ENCODE assay signal across 3 cellular contexts in the genomic region with DNA sequence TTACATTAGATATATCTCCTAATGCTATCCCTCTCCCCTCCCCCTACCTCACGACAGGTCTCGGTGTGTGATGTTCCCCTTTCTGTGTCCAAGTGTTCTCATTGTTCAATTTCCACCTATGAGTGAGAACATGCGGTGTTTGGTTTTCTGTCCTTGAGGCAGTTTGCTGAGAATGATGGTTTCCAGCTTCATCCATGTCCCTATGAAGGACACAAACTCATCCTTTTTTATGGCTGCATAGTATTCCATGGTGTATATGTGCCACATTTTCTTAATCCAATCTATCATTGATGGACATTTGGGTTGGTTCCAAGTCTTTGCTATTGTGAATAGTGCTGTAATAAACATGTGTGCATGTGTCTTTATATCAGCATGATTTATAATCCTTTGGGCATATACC. TPM values are rescaled to one million over a fixed set of nuclear protein-coding genes. Genes with fewer than 3 reads are reported as not detected.
DNase-seq lines count a peak whose midpoint lies in the region; ATAC-seq, FAIRE-seq and TF ChIP-seq lines count a peak whose summit lies in the region.
"Not testable (repeated sequence)": the region's sequence is repeated elsewhere in the genome, so short reads cannot be mapped to it uniquely, and the experiment has no call there.

No MANE protein-coding gene starts in this region.

- H3K36me3 ChIP-seq in HEK293 (ENCODE audit: control insufficient read depth in 2 of 2, insufficient read depth in 1 of 2, low read length in 2 of 2); K562 (ENCODE audit: control insufficient read depth, insufficient read depth, low read length): not testable (repeated sequence)

- CTCF ChIA-PET in HEK293 (lab: Yijun Ruan, JAX), result interaction anchor here (1.2 kb wide), 1 partner anchor 17 kb away, joined by 4 read pairs; no protein-coding TSS in a partner anchor
- CTCF ChIA-PET in K562 (lab: Yijun Ruan, JAX; ENCODE audit: low intra/inter-chr PET ratio), result not testable (repeated sequence)

- not testable (repeated sequence) for H3K27ac ChIP-seq in HEK293 (ENCODE audit: extremely low read depth, low read depth, low read length); K562 (ENCODE audit: extremely low read depth, low read depth, low read length)

- TF ChIP-seq POLR2A in K562 (conservative IDR thresholded peaks at IDR 0.05), result not testable (repeated sequence)

- not testable (repeated sequence) for H3K79me2 ChIP-seq in K562 (ENCODE audit: control insufficient read depth, insufficient read depth, low read length)

- H3K4me2 ChIP-seq in K562 (ENCODE audit: insufficient read depth, low read length), result not testable (repeated sequence)

- not testable (repeated sequence) for H3K4me1 ChIP-seq in HEK293 (ENCODE audit: control insufficient read depth, insufficient read depth, low read length); K562 (replicated peaks in 1 of 2; ENCODE audit: control insufficient read depth in 2 of 2, insufficient read depth in 2 of 2, low read length in 2 of 2)

- not testable (repeated sequence) for H3K27me3 ChIP-seq in K562 (ENCODE audit: control insufficient read depth in 2 of 2, insufficient read depth in 2 of 2, low read length in 2 of 2)

- H3K9me1 ChIP-seq in K562 (ENCODE audit: control insufficient read depth, insufficient read depth, low read length), result not testable (repeated sequence)

- TF ChIP-seq EP300 in K562 (IDR thresholded peaks at IDR 0.05; ENCODE audit: low read length), result not testable (repeated sequence)

- POLR2A ChIA-PET in HEK293 (lab: Yijun Ruan, JAX); K562 (lab: Yijun Ruan, JAX): not testable (repeated sequence)

- intact Hi-C loops in K562 (cut with micrococcal nuclease), result not testable (repeated sequence)

- H3K9me3 ChIP-seq in HEK293 (ENCODE audit: control insufficient read depth, insufficient read depth, low read depth, low read length); K562 (replicated peaks; ENCODE audit: control insufficient read depth, insufficient read depth, low read depth, low read length): not testable (repeated sequence)

- H3K4me3 ChIP-seq in HEK293 (ENCODE audit: low read depth, low read length); K562: not testable (repeated sequence)

- ATAC-seq in SK-N-SH treated with all-trans-retinoic acid at 6 μM for 48 hours, K562: not testable (repeated sequence)

- TF ChIP-seq RAD21 in K562 (CRISPR knock-in tag; conservative IDR thresholded peaks at IDR 0.05 in 1 of 2, IDR thresholded peaks at IDR 0.05 in 1 of 2), result not testable (repeated sequence)

- WGBS in K562 (ENCODE audit: insufficient coverage, low coverage, missing lambda C conversion rate), result no CpG with 5 or more reads among the region's 3 CpGs

- not testable (repeated sequence) for H4K20me1 ChIP-seq in K562 (replicated peaks; ENCODE audit: control insufficient read depth, insufficient read depth, low read length)

- TF ChIP-seq CTCF in HEK293 (tag by site-specific recombination; IDR thresholded peaks at IDR 0.05); K562 (IDR thresholded peaks at IDR 0.05 in 2 of 3, conservative IDR thresholded peaks at IDR 0.05 in 1 of 3; ENCODE audit: insufficient read depth in 2 of 3, low read depth in 1 of 3, low read length in 3 of 3): not testable (repeated sequence)

- not testable (repeated sequence) for H2AFZ ChIP-seq in K562 (ENCODE audit: low read depth, low read length)

- in situ Hi-C loops in K562 (cut with MboI), result not testable (repeated sequence)

- BruUV-seq in K562 (replicated peaks; lab: Mats Ljungman, UMichigan), result not testable (repeated sequence)

- not testable (repeated sequence) for DNase-seq in K562 (ENCODE audit: extremely low read depth in 1 of 4, low spot score in 3 of 4)

- not testable (repeated sequence) for FAIRE-seq in K562 (lab: Jason Lieb, UNC)

- H3K9ac ChIP-seq in K562 (ENCODE audit: insufficient read depth in 1 of 2, low read depth in 2 of 2, low read length in 2 of 2), result not testable (repeated sequence)

TF ChIP-seq in HEK293, 187 proteins besides CTCF, POLR2A, EP300 and RAD21 (continues in another document):
- TF ChIP-seq, protein P1, sequence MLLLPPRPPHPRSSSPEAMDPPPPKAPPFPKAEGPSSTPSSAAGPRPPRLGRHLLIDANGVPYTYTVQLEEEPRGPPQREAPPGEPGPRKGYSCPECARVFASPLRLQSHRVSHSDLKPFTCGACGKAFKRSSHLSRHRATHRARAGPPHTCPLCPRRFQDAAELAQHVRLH (tag by site-specific recombination; IDR thresholded peaks at IDR 0.05), result 0 out of 2 replicates have a peak, but pooled peaks have one; percentile 47

TF ChIP-seq in SK-N-SH treated with all-trans-retinoic acid at 6 μM for 48 hours, 23 proteins besides CTCF, POLR2A, EP300 and RAD21:
- TF ChIP-seq ZNF8 (CRISPR knock-in tag; IDR thresholded peaks at IDR 0.05), result 0 out of 2 replicates have a peak, but pooled peaks have one; percentile 36

TF ChIP-seq in K562, 482 proteins besides CTCF, POLR2A, EP300 and RAD21:
- peak; percentile 52 for TF ChIP-seq ZNF146 (CRISPR knock-in tag; IDR thresholded peaks at IDR 0.05; ENCODE audit: unreplicated experiment)

RNA-seq across cellular contexts. Expression of gene GPR180, which starts 36.0 kb away (rescaled TPM):
- 3.0 and 9.0 TPM in 2 replicates for total RNA-seq in K562 (2011; cell fraction: chromatin; rRNA removed; ENCODE audit: low replicate concordance)
- 2.3 and 2.8 TPM in 2 replicates for total RNA-seq in K562 (2011; cell fraction: nucleolus; rRNA removed)
- 7.0 and 13.4 TPM in 2 replicates for total RNA-seq in K562 (2011; cell fraction: nucleoplasm; rRNA removed)
- total RNA-seq in K562 (2014; rRNA removed) (1.5 and 2.0 TPM in 2 replicates), K562 (2014; rRNA removed; fragmentation: Illumina TruSeq; extraction: Trizol) (3.9 and 4.1 TPM in 2 replicates), K562 (2015; rRNA removed; fragmentation: Illumina TruSeq; extraction: Trizol) (3.1 and 3.2 TPM in 2 replicates), K562 (2021) (1.8 and 2.2 TPM in 2 replicates)
- polyA plus RNA-seq in K562 (2011; rRNA removed) (3.0 and 3.4 TPM in 2 replicates), K562 (2014; fragmentation: Illumina TruSeq; extraction: Trizol) (1.8 and 2.2 TPM in 2 replicates), K562 (2014; fragmentation: Nextera tagmentation; extraction: Ambion mirVana) (under 1 TPM; 0.77 to 0.82 TPM), K562 (2014; rRNA removed) (0.98 and 1.1 TPM in 2 replicates)
- 0.60 and 1.5 TPM in 2 replicates for polyA plus RNA-seq in K562 (2011; cell fraction: cytosol; rRNA removed)
- polyA plus RNA-seq in K562 (2011; cell fraction: nucleus; rRNA removed), result 1.8 and 3.2 TPM in 2 replicates
- 1.2 and 1.7 TPM in 2 replicates for polyA plus RNA-seq in K562 (2012)
- polyA minus RNA-seq in K562 (2011; rRNA and poly(A)+ RNA removed), result 6.7 and 7.7 TPM in 2 replicates
- polyA minus RNA-seq in K562 (2011; cell fraction: cytosol; rRNA and poly(A)+ RNA removed), result 2.0 and 3.0 TPM in 2 replicates
- polyA minus RNA-seq in K562 (2011; cell fraction: nucleus; rRNA and poly(A)+ RNA removed), result 2.8 and 6.2 TPM in 2 replicates

RNA-seq across cellular contexts. Expression of gene TGDS, which starts 41.7 kb away (rescaled TPM):
- 20.6 and 39.2 TPM in 2 replicates for total RNA-seq in K562 (2011; cell fraction: chromatin; rRNA removed; ENCODE audit: low replicate concordance)
- total RNA-seq in K562 (2011; cell fraction: nucleolus; rRNA removed), result 10.3 and 11.6 TPM in 2 replicates
- total RNA-seq in K562 (2011; cell fraction: nucleoplasm; rRNA removed), result 26.4 and 42.4 TPM in 2 replicates
- total RNA-seq in K562 (2014; rRNA removed) (9.9 and 13.6 TPM in 2 replicates), K562 (2014; rRNA removed; fragmentation: Illumina TruSeq; extraction: Trizol) (20.7 and 23.4 TPM in 2 replicates), K562 (2015; rRNA removed; fragmentation: Illumina TruSeq; extraction: Trizol) (17.8 and 21.4 TPM in 2 replicates), K562 (2021) (12.7 and 12.8 TPM in 2 replicates)
- polyA plus RNA-seq in K562 (2011; rRNA removed) (32.4 and 37.8 TPM in 2 replicates), K562 (2014; fragmentation: Illumina TruSeq; extraction: Trizol) (20.0 and 24.2 TPM in 2 replicates), K562 (2014; fragmentation: Nextera tagmentation; extraction: Ambion mirVana) (10 to 100 TPM; 43.5 to 43.7 TPM), K562 (2014; rRNA removed) (15.7 and 16.1 TPM in 2 replicates)
- polyA plus RNA-seq in K562 (2011; cell fraction: cytosol; rRNA removed), result 8.7 and 21.3 TPM in 2 replicates
- 12.9 and 23.8 TPM in 2 replicates for polyA plus RNA-seq in K562 (2011; cell fraction: nucleus; rRNA removed)
- 12.2 and 12.5 TPM in 2 replicates for polyA plus RNA-seq in K562 (2012)
- 28.8 and 29.5 TPM in 2 replicates for polyA minus RNA-seq in K562 (2011; rRNA and poly(A)+ RNA removed)
- 8.6 and 11.3 TPM in 2 replicates for polyA minus RNA-seq in K562 (2011; cell fraction: cytosol; rRNA and poly(A)+ RNA removed)
- 13.7 and 20.7 TPM in 2 replicates for polyA minus RNA-seq in K562 (2011; cell fraction: nucleus; rRNA and poly(A)+ RNA removed)
